26 cellular contexts compared by ENCODE assay signal in the genomic region with DNA sequence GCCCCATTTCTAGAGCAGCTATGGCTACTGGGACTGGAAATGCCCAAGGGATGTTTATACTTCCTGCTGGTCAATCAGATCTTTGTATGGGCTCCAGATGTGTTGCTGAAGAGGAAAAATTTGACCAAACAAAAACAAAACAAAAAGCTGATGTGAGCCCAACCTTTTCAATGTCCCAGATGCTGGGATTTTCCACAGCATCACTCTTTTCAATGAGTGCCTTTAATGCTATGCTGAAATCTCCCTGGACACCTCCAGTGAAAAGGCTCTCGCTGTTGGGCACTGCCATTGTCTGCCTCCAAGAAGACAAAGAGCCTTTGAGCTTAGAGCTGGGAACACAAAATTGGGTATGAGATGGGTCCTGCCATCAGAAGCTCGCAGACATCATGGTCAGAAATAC.
"Had no signal": no experiment of that assay in that cellular context is flagged by ENCODE, and none has a peak within 500 bp of the region (broad histone marks: within the 10 kb centered on the region; RNA-seq: fewer than 3 reads in every experiment).

No MANE protein-coding gene starts in this region.

- H3K36me3 ChIP-seq: colonic mucosa, suprapubic skin, tibial nerve had no signal

- H3K27me3 ChIP-seq: colonic mucosa, suprapubic skin, tibial nerve had no signal

- H3K4me1 ChIP-seq: colonic mucosa, suprapubic skin had no signal

- H3K27me3 Mint-ChIP-seq: stimulated activated naive CD8-positive, alpha-beta T cell treated with anti-CD3 and anti-CD28 coated beads, Interleukin-15, amount 100 ng/mL, for 72 hours had no signal

- H3K36me3 Mint-ChIP-seq: activated naive CD8-positive, alpha-beta T cell; natural killer cell; stimulated activated effector memory CD8-positive, alpha-beta T cell treated with anti-CD3 and anti-CD28 coated beads, Interleukin-12 subunit alpha, Interleukin-12 subunit beta, amount 100 ng/mL, for 72 hours had no signal

- H3K4me3 ChIP-seq: colonic mucosa, skin epidermis, suprapubic skin, tibial nerve had no signal

- H3K4me3 Mint-ChIP-seq: activated naive CD8-positive, alpha-beta T cell; activated T-cell treated with anti-CD3 and anti-CD28 coated beads, Interleukin-2, amount 50 U/mL, for 72 hours; natural killer cell; stimulated activated effector memory CD8-positive, alpha-beta T cell treated with anti-CD3 and anti-CD28 coated beads, Interleukin-12 subunit alpha, Interleukin-12 subunit beta, amount 100 ng/mL, for 72 hours; stimulated activated naive CD8-positive, alpha-beta T cell treated with anti-CD3 and anti-CD28 coated beads, Interleukin-15, amount 100 ng/mL, for 72 hours; T-helper 1 cell treated with Interleukin-12 subunit alpha and Interleukin-12 subunit beta and Interleukin-4 antibody, amounts not matched to agents 30 μg/mL and 1 μg/mL, for 36 hours had no signal

- H3K4me1 Mint-ChIP-seq: natural killer cell; stimulated activated effector memory CD8-positive, alpha-beta T cell treated with anti-CD3 and anti-CD28 coated beads, Interleukin-12 subunit alpha, Interleukin-12 subunit beta, amount 100 ng/mL, for 72 hours; stimulated activated naive CD8-positive, alpha-beta T cell treated with anti-CD3 and anti-CD28 coated beads, Interleukin-15, amount 100 ng/mL, for 72 hours had no signal

- DNase-seq: activated CD4-positive, alpha-beta T cell treated with anti-CD3 and anti-CD28 coated beads for 4 hours; activated CD4-positive, alpha-beta T cell treated with anti-CD3 and anti-CD28 coated beads, Interleukin-2, amount 50 U/mL, for 4 hours; activated naive CD4-positive, alpha-beta T cell treated with Interleukin-2 at 50 U/mL for 16 hours; activated T-cell treated with anti-CD3 and anti-CD28 coated beads for 4 hours; activated T-cell treated with anti-CD3 and anti-CD28 coated beads, Interleukin-2, amount 50 U/mL, for 72 hours; colonic mucosa; effector memory CD4-positive, alpha-beta T cell; foreskin fibroblast; islet precursor cell; left cardiac atrium; mammary epithelial cell; natural killer cell; retina; stimulated activated CD4-positive, alpha-beta T cell treated with anti-CD3 and anti-CD28 coated beads, Interleukin-12 subunit alpha, Interleukin-12 subunit beta, amount 100 ng/mL, for 4 hours; stimulated activated CD4-positive, alpha-beta T cell treated with anti-CD3 and anti-CD28 coated beads, Interleukin-4, amount 100 ng/mL, for 24 hours; stimulated activated naive CD8-positive, alpha-beta T cell treated with anti-CD3 and anti-CD28 coated beads, Interleukin-15, amount 100 ng/mL, for 72 hours; SW 1271; T-helper 9 cell had no signal

- H3K27ac Mint-ChIP-seq: activated naive CD8-positive, alpha-beta T cell; activated T-cell treated with anti-CD3 and anti-CD28 coated beads, Interleukin-2, amount 50 U/mL, for 72 hours; natural killer cell; progenitor cell of endocrine pancreas; stimulated activated effector memory CD8-positive, alpha-beta T cell treated with anti-CD3 and anti-CD28 coated beads, Interleukin-12 subunit alpha, Interleukin-12 subunit beta, amount 100 ng/mL, for 72 hours; stimulated activated naive CD8-positive, alpha-beta T cell treated with anti-CD3 and anti-CD28 coated beads, Interleukin-15, amount 100 ng/mL, for 72 hours; T-helper 1 cell treated with Interleukin-12 subunit alpha and Interleukin-12 subunit beta and Interleukin-4 antibody, amounts not matched to agents 30 μg/mL and 1 μg/mL, for 36 hours had no signal

- H3K27ac ChIP-seq: colonic mucosa, skin epidermis, suprapubic skin, tibial nerve, VCaP had no signal

- H3K9me3 Mint-ChIP-seq: T-helper 1 cell treated with Interleukin-12 subunit alpha and Interleukin-12 subunit beta and Interleukin-4 antibody, amounts not matched to agents 30 μg/mL and 1 μg/mL, for 36 hours had no signal
